29 cellular contexts compared by ENCODE assay signal in the genomic region with DNA sequence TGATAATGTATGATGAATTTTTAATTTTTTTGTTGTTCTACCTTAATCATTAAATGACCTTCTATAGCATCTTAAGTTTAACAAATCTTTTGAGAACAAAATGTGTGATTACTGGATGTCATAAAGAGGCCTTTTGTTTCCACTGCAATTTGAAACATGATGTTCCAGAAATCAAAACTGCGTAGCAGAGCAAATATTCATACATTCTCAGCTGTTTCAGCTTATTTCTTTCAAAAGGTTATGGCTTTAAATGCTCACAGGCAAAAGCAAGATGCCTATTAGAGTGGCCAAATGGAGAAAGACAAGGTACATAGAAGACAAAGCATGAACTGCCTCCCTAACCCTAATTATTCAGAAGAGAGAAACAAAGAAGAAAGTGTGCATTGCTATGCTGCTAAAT.
"Had no signal": no experiment of that assay in that cellular context is flagged by ENCODE, and none has a peak within 500 bp of the region (broad histone marks: within the 10 kb centered on the region; RNA-seq: fewer than 3 reads in every experiment).

No MANE protein-coding gene starts in this region.

- H3K27ac Mint-ChIP-seq: effector memory CD8-positive, alpha-beta T cell; natural killer cell; progenitor cell of endocrine pancreas; stimulated activated memory B cell treated with anti-CD40 and anti-IgM and Interleukin-4, amounts not matched to agents 10 μg/mL and 1 μg/mL and 100 μg/mL, for 72 hours; type B pancreatic cell had no signal

- DNase-seq: cerebellar nuclear complex; cortex of kidney; effector memory CD8-positive, alpha-beta T cell; erythroblast; esophagus squamous epithelium; heart left ventricle; kidney; mesenchymal stem cell; midbrain; natural killer cell; pancreas; right lobe of liver; spleen; stimulated activated CD4-positive, alpha-beta T cell treated with anti-CD3 and anti-CD28 coated beads, Interleukin-4, amount 100 ng/mL, for 4 hours; stimulated activated naive CD8-positive, alpha-beta T cell treated with anti-CD3 and anti-CD28 coated beads, Interleukin-15, Interleukin-2, amounts not matched to agents 100 U/mL and 50 U/mL, for 24 hours; substantia nigra; testis; tibial artery had no signal

- FAIRE-seq: endometrium, kidney, pancreas had no signal

- H3K27me3 ChIP-seq: esophagus squamous epithelium, gastroesophageal sphincter, hepatocyte, neutrophil, pancreas, right lobe of liver, spleen, testis, tibial artery had no signal

- H3K4me3 Mint-ChIP-seq: effector memory CD8-positive, alpha-beta T cell; natural killer cell; neural crest cell; stimulated activated memory B cell treated with anti-CD40 and anti-IgM and Interleukin-4, amounts not matched to agents 10 μg/mL and 1 μg/mL and 100 μg/mL, for 72 hours; type B pancreatic cell had no signal

- H3K9me3 ChIP-seq: esophagus squamous epithelium, gastroesophageal sphincter, neutrophil, pancreas, right lobe of liver, spleen, testis, tibial artery had no signal

- H3K4me1 Mint-ChIP-seq: natural killer cell; stimulated activated memory B cell treated with anti-CD40 and anti-IgM and Interleukin-4, amounts not matched to agents 10 μg/mL and 1 μg/mL and 100 μg/mL, for 72 hours had no signal

- ATAC-seq: effector memory CD8-positive, alpha-beta T cell; gastroesophageal sphincter; heart left ventricle; left lobe of liver; natural killer cell; pancreas; right lobe of liver; stimulated activated memory B cell treated with anti-CD40 and anti-IgM and Interleukin-4, amounts not matched to agents 10 μg/mL and 1 μg/mL and 100 μg/mL, for 72 hours; stimulated activated naive CD8-positive, alpha-beta T cell treated with anti-CD3 and anti-CD28 coated beads, Interleukin-15, Interleukin-2, amounts not matched to agents 100 U/mL and 50 U/mL, for 24 hours had no signal

- H3K27me3 Mint-ChIP-seq: effector memory CD8-positive, alpha-beta T cell; progenitor cell of endocrine pancreas; stimulated activated memory B cell treated with anti-CD40 and anti-IgM and Interleukin-4, amounts not matched to agents 10 μg/mL and 1 μg/mL and 100 μg/mL, for 72 hours; type B pancreatic cell had no signal

- H3K27ac ChIP-seq: esophagus squamous epithelium, gastroesophageal sphincter, heart left ventricle, hepatocyte, neutrophil, pancreas, right lobe of liver, skin epidermis, spleen, tibial artery had no signal

- H3K79me2 ChIP-seq: hepatocyte had no signal

- H2AFZ ChIP-seq: hepatocyte had no signal

- H3K36me3 ChIP-seq: esophagus squamous epithelium, gastroesophageal sphincter, heart left ventricle, neutrophil, pancreas, right lobe of liver, spleen, tibial artery had no signal

- H3K4me1 ChIP-seq: esophagus squamous epithelium, gastroesophageal sphincter, heart left ventricle, pancreas, right lobe of liver, spleen, tibial artery had no signal

- H3K4me3 ChIP-seq: esophagus squamous epithelium, gastroesophageal sphincter, heart left ventricle, hepatocyte, lung, pancreas, right lobe of liver, skin epidermis, spleen, testis, tibial artery had no signal

- H3K36me3 Mint-ChIP-seq: natural killer cell; stimulated activated memory B cell treated with anti-CD40 and anti-IgM and Interleukin-4, amounts not matched to agents 10 μg/mL and 1 μg/mL and 100 μg/mL, for 72 hours; type B pancreatic cell had no signal

- H3K4me2 ChIP-seq: hepatocyte had no signal
